12 cellular contexts compared by ENCODE assay signal in the genomic region with DNA sequence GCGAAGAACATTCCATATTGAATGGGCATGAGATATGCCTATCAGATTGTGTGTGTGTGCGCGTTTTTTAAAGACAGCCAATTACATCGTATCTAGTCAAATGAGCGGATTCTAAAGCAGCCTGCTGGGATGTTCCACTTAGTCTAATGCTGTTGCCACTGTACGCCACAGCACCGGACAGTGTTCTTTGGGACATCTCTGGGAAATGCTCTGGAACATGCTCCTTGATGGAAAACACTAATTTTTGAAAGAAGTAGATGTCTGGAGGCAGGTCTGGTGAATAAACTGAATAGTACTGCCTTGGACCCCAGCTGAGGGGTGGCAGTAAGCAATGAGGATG. TPM values are rescaled to one million over a fixed set of nuclear protein-coding genes. Genes with fewer than 3 reads are reported as not detected.
DNase-seq lines count a peak whose midpoint lies in the region; ATAC-seq, FAIRE-seq and TF ChIP-seq lines count a peak whose summit lies in the region.
"Had no signal": no experiment of that assay in that cellular context is flagged by ENCODE, and none has a peak within 500 bp of the region (broad histone marks: within the 10 kb centered on the region; RNA-seq: fewer than 3 reads in every experiment).

No MANE protein-coding gene starts in this region.

- H3K4me1 ChIP-seq in endothelial cell of umbilical vein (ENCODE audit: control insufficient read depth, extremely low read depth, insufficient read depth, low read length), result peaks cover 32% of the 10 kb centered on the region
- H3K4me1 ChIP-seq in gastrocnemius medialis, result peaks cover 76 to 79% of the 10 kb centered on the region in 2 donors

- H3K4me3 ChIP-seq in SK-N-MC, result peak overlapping the region; percentile 40
- H3K4me3 ChIP-seq in endothelial cell of umbilical vein (replicated peaks in 1 of 3; ENCODE audit: insufficient read depth in 1 of 3, low read depth in 1 of 3, low read length in 3 of 3), result no peak overlapping the region
- H3K4me3 ChIP-seq in gastrocnemius medialis, result peak overlapping the region in 1 of 4 donors; percentile 84

- no peaks in the 10 kb centered on the region for H3K9me3 Mint-ChIP-seq in activated naive CD4-positive, alpha-beta T cell treated with anti-CD3 and anti-CD28 coated beads, Interleukin-2, amount 10 ng/mL, durations not matched to agents 7 days and 5 days
- H3K9me3 Mint-ChIP-seq: activated T-helper 17 cell treated with anti-CD3 and anti-CD28 coated beads, Interleukin-2, amount 50 U/mL, for 72 hours; stimulated activated naive B cell treated with anti-CD40 and anti-IgM and Interleukin-4, amounts not matched to agents 10 μg/mL and 1 μg/mL and 100 μg/mL, for 72 hours had no signal

- H3K27ac Mint-ChIP-seq in activated naive CD4-positive, alpha-beta T cell treated with anti-CD3 and anti-CD28 coated beads, Interleukin-2, amount 10 ng/mL, durations not matched to agents 7 days and 5 days, result no peak overlapping the region
- H3K27ac Mint-ChIP-seq: activated T-helper 17 cell treated with anti-CD3 and anti-CD28 coated beads, Interleukin-2, amount 50 U/mL, for 72 hours; stimulated activated naive B cell treated with anti-CD40 and anti-IgM and Interleukin-4, amounts not matched to agents 10 μg/mL and 1 μg/mL and 100 μg/mL, for 72 hours had no signal

- TF ChIP-seq CTCF in endothelial cell of umbilical vein (IDR thresholded peaks at IDR 0.05; ENCODE audit: extremely low read depth in 1 of 2, insufficient read depth in 1 of 2, low read depth in 1 of 2, low read length in 2 of 2), result no peak
- TF ChIP-seq CTCF in gastrocnemius medialis (IDR thresholded peaks at IDR 0.05 in 4 of 5, conservative IDR thresholded peaks at IDR 0.05 in 1 of 5), result no peak

- CTCF ChIA-PET in endothelial cell of umbilical vein (lab: Charles Lee), result interaction anchor here (0.6 to 2.8 kb wide), 8 partner anchors 11 to 306 kb away, joined by 3 to 17 read pairs (median 3); partner anchors contain the start of genes MAT2A and RNF181
- CTCF ChIA-PET in activated naive CD4-positive, alpha-beta T cell treated with anti-CD3 and anti-CD28 coated beads, Interleukin-2, amount 10 ng/mL, durations not matched to agents 7 days and 5 days (lab: Charles Lee), result interaction anchor here (0.6 kb wide), 1 partner anchor 27 kb away, joined by 3 read pairs; no protein-coding TSS in a partner anchor

- H3K36me3 ChIP-seq in SK-N-MC (ENCODE audit: insufficient read depth, low read length) (peaks cover 20% of the 10 kb centered on the region), endothelial cell of umbilical vein (ENCODE audit: control insufficient read depth in 2 of 2, extremely low read depth in 1 of 2, insufficient read depth in 2 of 2, low read length in 2 of 2) (peaks cover 0 to 7% of the 10 kb centered on the region in 2 experiments), gastrocnemius medialis (peaks cover 0 to 6% of the 10 kb centered on the region in 2 donors)

- H3K27ac ChIP-seq in SK-N-MC (peak overlapping the region; percentile 83), endothelial cell of umbilical vein (ENCODE audit: insufficient read depth, low read depth, low read length) (peak overlapping the region; percentile 66), gastrocnemius medialis (peak overlapping the region; percentile 93 to 99 (median 94))

- no peak for FAIRE-seq in endothelial cell of umbilical vein (lab: Jason Lieb, UNC)

- peaks cover 5% of the 10 kb centered on the region for H3K79me2 ChIP-seq in endothelial cell of umbilical vein (ENCODE audit: control insufficient read depth, insufficient read depth, low read length)

- dilution Hi-C loops in endothelial cell of umbilical vein (cut with MboI; ENCODE audit: extremely low pct_ligation_motif_present, low sequenced_read_pairs), result no loop called here

- peaks cover 31% of the 10 kb centered on the region for H3K4me1 Mint-ChIP-seq in activated naive CD4-positive, alpha-beta T cell treated with anti-CD3 and anti-CD28 coated beads, Interleukin-2, amount 10 ng/mL, durations not matched to agents 7 days and 5 days

- BruUV-seq in endothelial cell of umbilical vein (replicated peaks; lab: Mats Ljungman, UMichigan), result no TSS peak

- DNase-seq in SK-N-MC (ENCODE audit: low read depth, low spot score), result no peak
- no peak for DNase-seq in endothelial cell of umbilical vein (ENCODE audit: low read depth, low spot score)
- DNase-seq in gastrocnemius medialis, result no peak
- no peak for DNase-seq in activated naive CD4-positive, alpha-beta T cell treated with anti-CD3 and anti-CD28 coated beads, Interleukin-2, amount 10 ng/mL, durations not matched to agents 7 days and 5 days
- DNase-seq: cerebellar nuclear complex; COR-L47; NCI-H2081; stimulated activated CD4-positive, alpha-beta T cell treated with anti-CD3 and anti-CD28 coated beads, Interleukin-2, amount 100 ng/mL, for 24 hours; stimulated activated naive B cell treated with anti-CD40 and anti-IgM and Interleukin-4, amounts not matched to agents 10 μg/mL and 1 μg/mL and 100 μg/mL, for 72 hours had no signal

- no peak overlapping the region for H3K4me3 Mint-ChIP-seq in activated naive CD4-positive, alpha-beta T cell treated with anti-CD3 and anti-CD28 coated beads, Interleukin-2, amount 10 ng/mL, durations not matched to agents 7 days and 5 days
- H3K4me3 Mint-ChIP-seq: activated T-helper 17 cell treated with anti-CD3 and anti-CD28 coated beads, Interleukin-2, amount 50 U/mL, for 72 hours; stimulated activated naive B cell treated with anti-CD40 and anti-IgM and Interleukin-4, amounts not matched to agents 10 μg/mL and 1 μg/mL and 100 μg/mL, for 72 hours had no signal

- H3K27me3 ChIP-seq in endothelial cell of umbilical vein (ENCODE audit: control insufficient read depth in 2 of 2, insufficient read depth in 2 of 2, low read length in 2 of 2) (no peaks in the 10 kb centered on the region), gastrocnemius medialis (no peaks in the 10 kb centered on the region)

- peak overlapping the region; percentile 43 for H3K4me2 ChIP-seq in endothelial cell of umbilical vein (ENCODE audit: insufficient read depth, low read length)

- H3K9ac ChIP-seq in SK-N-MC (ENCODE audit: insufficient read length) (no peak overlapping the region), endothelial cell of umbilical vein (replicated peaks; ENCODE audit: extremely low read depth, insufficient read depth, low read length) (peak overlapping the region; percentile 44)

- H3K9me3 ChIP-seq in SK-N-MC (ENCODE audit: low read depth, low read length) (no peaks in the 10 kb centered on the region), endothelial cell of umbilical vein (replicated peaks; ENCODE audit: control insufficient read depth, insufficient read depth, low read length) (no peaks in the 10 kb centered on the region), gastrocnemius medialis (no peaks in the 10 kb centered on the region)
- H3K9me3 ChIP-seq: neutrophil had no signal

- ATAC-seq in gastrocnemius medialis, result no peak
- no peak for ATAC-seq in HG03571 (IDR thresholded peaks at IDR 0.05; ENCODE audit: unreplicated experiment)
- ATAC-seq: activated T-helper 17 cell treated with anti-CD3 and anti-CD28 coated beads, Interleukin-2, amount 50 U/mL, for 72 hours; stimulated activated naive B cell treated with anti-CD40 and anti-IgM and Interleukin-4, amounts not matched to agents 10 μg/mL and 1 μg/mL and 100 μg/mL, for 72 hours had no signal

- H4K20me1 ChIP-seq in endothelial cell of umbilical vein (replicated peaks; ENCODE audit: control insufficient read depth, extremely low read depth, insufficient read depth, low read length), result no peaks in the 10 kb centered on the region

- peaks cover 12% of the 10 kb centered on the region for H3K27me3 Mint-ChIP-seq in activated naive CD4-positive, alpha-beta T cell treated with anti-CD3 and anti-CD28 coated beads, Interleukin-2, amount 10 ng/mL, durations not matched to agents 7 days and 5 days
- H3K27me3 Mint-ChIP-seq: activated T-helper 17 cell treated with anti-CD3 and anti-CD28 coated beads, Interleukin-2, amount 50 U/mL, for 72 hours; stimulated activated naive B cell treated with anti-CD40 and anti-IgM and Interleukin-4, amounts not matched to agents 10 μg/mL and 1 μg/mL and 100 μg/mL, for 72 hours had no signal

- intact Hi-C loops in endothelial cell of umbilical vein (cut with micrococcal nuclease) (no loop called here), gastrocnemius medialis (cut with DNase I; ENCODE audit: low total_unique reads) (no loop called here)

- POLR2A ChIA-PET in endothelial cell of umbilical vein (lab: Charles Lee), result interaction anchor here (0.9 to 1.2 kb wide), 3 partner anchors 10 to 56 kb away, joined by 3 to 5 read pairs (median 4); partner anchors contain the start of gene RNF181

- H2AFZ ChIP-seq in endothelial cell of umbilical vein (ENCODE audit: low read depth, low read length), result no peak overlapping the region

- H3K36me3 Mint-ChIP-seq in activated naive CD4-positive, alpha-beta T cell treated with anti-CD3 and anti-CD28 coated beads, Interleukin-2, amount 10 ng/mL, durations not matched to agents 7 days and 5 days, result peaks cover 21% of the 10 kb centered on the region

- in situ Hi-C loops in gastrocnemius medialis (cut with MboI; ENCODE audit: low sequenced_read_pairs in 4 of 4), result no loop called here

- TF ChIP-seq POLR2A in endothelial cell of umbilical vein (IDR thresholded peaks at IDR 0.05; ENCODE audit: low read depth, low read length), result peak; percentile 8
- TF ChIP-seq POLR2A in gastrocnemius medialis (IDR thresholded peaks at IDR 0.05), result no peak

- H3K9me1 ChIP-seq in endothelial cell of umbilical vein (replicated peaks; ENCODE audit: control insufficient read depth, extremely low read depth, insufficient read depth, low read length), result no peaks in the 10 kb centered on the region

RNA-seq across cellular contexts. Expression of gene TMEM150A, which starts 3.6 kb away (rescaled TPM):
- total RNA-seq in endothelial cell of umbilical vein (14.6 and 17.7 TPM in 2 replicates), gastrocnemius medialis (100 to 1,000 TPM in 1 of 4 donors, 10 to 100 TPM in 3; 44.4 to 102 (median 80.7) TPM)
- 35.7 and 44.9 TPM in 2 replicates for polyA plus RNA-seq in endothelial cell of umbilical vein
- 16.7 and 22.6 TPM in 2 replicates for polyA plus RNA-seq in endothelial cell of umbilical vein (2011; cell fraction: cytosol; rRNA removed)
- polyA plus RNA-seq in endothelial cell of umbilical vein (2011; cell fraction: nucleus; rRNA removed), result 33.1 and 43.4 TPM in 2 replicates
- polyA plus RNA-seq in endothelial cell of umbilical vein (2012), result 18.0 and 18.7 TPM in 2 replicates
- polyA minus RNA-seq in endothelial cell of umbilical vein, result 19.8 and 22.4 TPM in 2 replicates
- 2.2 TPM for polyA minus RNA-seq in endothelial cell of umbilical vein (2011; cell fraction: cytosol; rRNA and poly(A)+ RNA removed)
- 7.1 and 9.5 TPM in 2 replicates for polyA minus RNA-seq in endothelial cell of umbilical vein (2011; cell fraction: nucleus; rRNA and poly(A)+ RNA removed)

RNA-seq across cellular contexts. Expression of gene C2orf68, which starts 5.8 kb away (rescaled TPM):
- total RNA-seq in endothelial cell of umbilical vein (23.0 and 27.4 TPM in 2 replicates), gastrocnemius medialis (10 to 100 TPM; 28.4 to 35.4 (median 32.3) TPM)
- 17.4 and 20.9 TPM in 2 replicates for polyA plus RNA-seq in endothelial cell of umbilical vein
- 13.1 TPM in 2 replicates for polyA plus RNA-seq in endothelial cell of umbilical vein (2011; cell fraction: cytosol; rRNA removed)
- 20.0 and 25.4 TPM in 2 replicates for polyA plus RNA-seq in endothelial cell of umbilical vein (2011; cell fraction: nucleus; rRNA removed)
- polyA plus RNA-seq in endothelial cell of umbilical vein (2012), result 13.4 and 16.3 TPM in 2 replicates
- 31.9 and 46.7 TPM in 2 replicates for polyA minus RNA-seq in endothelial cell of umbilical vein
- 27.0 TPM for polyA minus RNA-seq in endothelial cell of umbilical vein (2011; cell fraction: cytosol; rRNA and poly(A)+ RNA removed)
- 15.5 and 20.8 TPM in 2 replicates for polyA minus RNA-seq in endothelial cell of umbilical vein (2011; cell fraction: nucleus; rRNA and poly(A)+ RNA removed)

RNA-seq across cellular contexts. Expression of gene USP39, which starts 9.9 kb away (rescaled TPM):
- total RNA-seq in endothelial cell of umbilical vein (58.3 and 64.5 TPM in 2 replicates), gastrocnemius medialis (100 to 1,000 TPM in 1 of 4 donors, 10 to 100 TPM in 3; 72.2 to 139 (median 92.1) TPM)
- polyA plus RNA-seq in endothelial cell of umbilical vein, result 57.8 TPM in 2 replicates
- polyA plus RNA-seq in endothelial cell of umbilical vein (2011; cell fraction: cytosol; rRNA removed), result 49.9 and 50.6 TPM in 2 replicates
- 72.2 and 74.4 TPM in 2 replicates for polyA plus RNA-seq in endothelial cell of umbilical vein (2011; cell fraction: nucleus; rRNA removed)
- 58.6 and 68.8 TPM in 2 replicates for polyA plus RNA-seq in endothelial cell of umbilical vein (2012)
- polyA minus RNA-seq in endothelial cell of umbilical vein, result 81.3 and 84.2 TPM in 2 replicates
- polyA minus RNA-seq in endothelial cell of umbilical vein (2011; cell fraction: cytosol; rRNA and poly(A)+ RNA removed), result 42.1 TPM
- polyA minus RNA-seq in endothelial cell of umbilical vein (2011; cell fraction: nucleus; rRNA and poly(A)+ RNA removed), result 37.6 and 48.6 TPM in 2 replicates

RNA-seq across cellular contexts. Expression of gene RNF181, which starts 10.5 kb away (rescaled TPM):
- total RNA-seq in endothelial cell of umbilical vein (133 and 142 TPM in 2 replicates), gastrocnemius medialis (100 to 1,000 TPM; 207 to 235 (median 215) TPM)
- polyA plus RNA-seq in endothelial cell of umbilical vein, result 629 and 643 TPM in 2 replicates
- 503 and 603 TPM in 2 replicates for polyA plus RNA-seq in endothelial cell of umbilical vein (2011; cell fraction: cytosol; rRNA removed)
- polyA plus RNA-seq in endothelial cell of umbilical vein (2011; cell fraction: nucleus; rRNA removed), result 227 and 271 TPM in 2 replicates
- polyA plus RNA-seq in endothelial cell of umbilical vein (2012), result 260 and 265 TPM in 2 replicates
- 205 and 256 TPM in 2 replicates for polyA minus RNA-seq in endothelial cell of umbilical vein
- 27.7 TPM for polyA minus RNA-seq in endothelial cell of umbilical vein (2011; cell fraction: cytosol; rRNA and poly(A)+ RNA removed)
- polyA minus RNA-seq in endothelial cell of umbilical vein (2011; cell fraction: nucleus; rRNA and poly(A)+ RNA removed), result 51.5 and 60.1 TPM in 2 replicates

RNA-seq across cellular contexts. Expression of gene VAMP5, which starts 21.9 kb away (rescaled TPM):
- total RNA-seq in endothelial cell of umbilical vein (164 and 186 TPM in 2 replicates), gastrocnemius medialis (10 to 100 TPM; 19.9 to 47.0 (median 36.9) TPM)
- polyA plus RNA-seq in endothelial cell of umbilical vein, result 624 and 648 TPM in 2 replicates
- 398 and 453 TPM in 2 replicates for polyA plus RNA-seq in endothelial cell of umbilical vein (2011; cell fraction: cytosol; rRNA removed)
- 96.0 and 112 TPM in 2 replicates for polyA plus RNA-seq in endothelial cell of umbilical vein (2011; cell fraction: nucleus; rRNA removed)
- 305 and 367 TPM in 2 replicates for polyA plus RNA-seq in endothelial cell of umbilical vein (2012)
- polyA minus RNA-seq in endothelial cell of umbilical vein, result 96.5 and 104 TPM in 2 replicates
- not detected for polyA minus RNA-seq in endothelial cell of umbilical vein (2011; cell fraction: cytosol; rRNA and poly(A)+ RNA removed)
- 9.9 and 13.3 TPM in 2 replicates for polyA minus RNA-seq in endothelial cell of umbilical vein (2011; cell fraction: nucleus; rRNA and poly(A)+ RNA removed)
